2 cellular contexts compared by ENCODE assay signal in the genomic region with DNA sequence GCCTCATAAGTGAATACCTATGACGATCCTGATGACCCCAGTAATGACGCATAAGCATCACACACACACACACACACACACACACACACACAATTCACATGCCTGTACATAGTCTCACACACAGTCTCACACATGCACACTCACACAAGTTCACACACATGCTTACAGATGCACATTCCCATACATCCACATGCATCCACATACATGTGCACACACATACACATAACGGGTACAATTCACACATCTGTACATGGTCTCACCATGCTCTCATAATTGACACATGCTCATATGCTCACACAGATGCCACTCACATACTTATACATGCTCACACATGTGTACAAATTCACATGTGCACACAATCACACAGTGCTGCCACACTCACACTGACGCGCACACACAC.
TF ChIP-seq lines count a peak whose summit lies in the region.

No MANE protein-coding gene starts in this region.

TF ChIP-seq in HepG2, 621 proteins besides CTCF, POLR2A, EP300 and RAD21:
- TF ChIP-seq CREB1 (IDR thresholded peaks at IDR 0.05), result peak; percentile 51
- no peak for TF ChIP-seq CREB1 (CRISPR knock-in tag; IDR thresholded peaks at IDR 0.05)
- TF ChIP-seq, protein P1, sequence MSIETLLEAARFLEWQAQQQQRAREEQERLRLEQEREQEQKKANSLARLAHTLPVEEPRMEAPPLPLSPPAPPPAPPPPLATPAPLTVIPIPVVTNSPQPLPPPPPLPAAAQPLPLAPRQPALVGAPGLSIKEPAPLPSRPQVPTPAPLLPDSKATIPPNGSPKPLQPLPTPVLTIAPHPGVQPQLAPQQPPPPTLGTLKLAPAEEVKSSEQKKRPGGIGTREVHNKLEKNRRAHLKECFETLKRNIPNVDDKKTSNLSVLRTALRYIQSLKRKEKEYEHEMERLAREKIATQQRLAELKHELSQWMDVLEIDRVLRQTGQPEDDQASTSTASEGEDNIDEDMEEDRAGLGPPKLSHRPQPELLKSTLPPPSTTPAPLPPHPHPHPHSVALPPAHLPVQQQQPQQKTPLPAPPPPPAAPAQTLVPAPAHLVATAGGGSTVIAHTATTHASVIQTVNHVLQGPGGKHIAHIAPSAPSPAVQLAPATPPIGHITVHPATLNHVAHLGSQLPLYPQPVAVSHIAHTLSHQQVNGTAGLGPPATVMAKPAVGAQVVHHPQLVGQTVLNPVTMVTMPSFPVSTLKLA (IDR thresholded peaks at IDR 0.05), result peak; percentile 83
- TF ChIP-seq ZBTB7B (CRISPR knock-in tag; IDR thresholded peaks at IDR 0.05), result no peak
- no peak for TF ChIP-seq NCOA2 (CRISPR knock-in tag; IDR thresholded peaks at IDR 0.05)
- no peak for TF ChIP-seq ZBTB21 (CRISPR knock-in tag; IDR thresholded peaks at IDR 0.05)
- TF ChIP-seq HOXA3 (CRISPR knock-in tag; IDR thresholded peaks at IDR 0.05), result no peak

TF ChIP-seq in H1, 55 proteins besides CTCF, POLR2A, EP300 and RAD21:
- TF ChIP-seq RFX5 (IDR thresholded peaks at IDR 0.05; ENCODE audit: borderline replicate concordance, low read depth, low read length) (no peak), POLR2AphosphoS5 (IDR thresholded peaks at IDR 0.05; ENCODE audit: low read depth, low read length) (no peak), FOSL1 (IDR thresholded peaks at IDR 0.05; ENCODE audit: insufficient read depth, low read depth, low read length) (no peak), CHD2 (IDR thresholded peaks at IDR 0.05; ENCODE audit: low read length) (no peak), JUND (IDR thresholded peaks at IDR 0.05; ENCODE audit: low read length) (no peak)
